ENCODE assay signal across 18 cellular contexts in the genomic region with DNA sequence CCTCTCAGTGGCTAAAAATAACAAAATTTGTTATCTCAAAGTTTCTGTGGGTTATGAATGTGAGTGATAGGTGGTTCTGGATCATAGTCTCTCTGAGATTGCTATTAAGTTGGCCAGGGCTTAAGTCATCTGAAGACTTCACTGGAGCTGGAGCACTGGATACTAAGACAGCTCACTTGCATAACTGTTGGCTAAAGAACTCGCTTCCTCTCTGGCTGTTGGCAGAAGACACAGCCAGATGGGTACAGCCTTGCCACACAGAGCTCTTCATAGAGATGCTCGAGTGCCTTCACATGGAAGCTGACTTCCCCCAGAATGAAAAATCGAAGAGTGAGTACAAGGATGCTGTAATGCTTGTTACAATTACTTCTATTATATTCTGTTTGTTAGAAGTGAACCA.
DNase-seq lines count a peak whose midpoint lies in the region; ATAC-seq, FAIRE-seq and TF ChIP-seq lines count a peak whose summit lies in the region.
"Had no signal": no experiment of that assay in that cellular context is flagged by ENCODE, and none has a peak within 500 bp of the region (broad histone marks: within the 10 kb centered on the region; RNA-seq: fewer than 3 reads in every experiment).

No MANE protein-coding gene starts in this region.

- peak; percentile 3 for DNase-seq in MV-4-11 (lab: John Stamatoyannopoulos, UW)
- peak; percentile 23 to 49 for DNase-seq in cerebellar nuclear complex (lab: John Stamatoyannopoulos, UW)
- no peak for DNase-seq in left cardiac atrium
- peak; percentile 73 for DNase-seq in pons (ENCODE audit: low spot score)
- DNase-seq in lower leg skin (ENCODE audit: low spot score in 2 of 2), result no peak
- DNase-seq in urothelium cell line (ENCODE audit: low spot score), result no peak
- DNase-seq in NCI-H1092 treated with DMSO at 0.1 percent for 48 hours (lab: John Stamatoyannopoulos, UW), result no peak
- DNase-seq: BE2C; Calu3; CD4-positive, alpha-beta T cell; NCI-H146; NCI-H2081; NCI-H510A; NCI-H774; PC-3 had no signal

- peak; percentile 52 to 79 for ATAC-seq in left cardiac atrium
- ATAC-seq: PC-3 had no signal

- TF ChIP-seq CTCF in lower leg skin (IDR thresholded peaks at IDR 0.05), result no peak

- no peak for TF ChIP-seq POLR2A in lower leg skin (IDR thresholded peaks at IDR 0.05)

- intact Hi-C loops in left cardiac atrium (cut with DNase I), result no loop called here
- intact Hi-C loops in lower leg skin (cut with DNase I; ENCODE audit: low total_unique reads), result no loop called here

- no peak overlapping the region for H3K4me3 ChIP-seq in lower leg skin (ENCODE audit: low read depth, poor library complexity, severe bottlenecking)
- H3K4me3 ChIP-seq: HAP-1, SK-N-MC had no signal

- 55% methylated on average over 3 of the region's 3 CpGs for WGBS in lower leg skin, 2 donors

- no peak for FAIRE-seq in urothelium cell line (lab: Jason Lieb, UNC)
- FAIRE-seq: HTR-8/SVneo had no signal

Comparison
In these comparisons a context has a peak if more than half of its experiments do, and no peak if none do; other contexts are left out.
1. DNase-seq: peak in MV-4-11 (single experiment), cerebellar nuclear complex (2 of 2) and pons (single experiment); none in left cardiac atrium (single experiment), lower leg skin (0 of 2), urothelium cell line (single experiment) and NCI-H1092 treated with DMSO at 0.1 percent for 48 hours (single experiment).